In genomic region chr13:50152224-50152623, GRCh38 we compare ENCODE assay signal across 13 cellular contexts.
DNase-seq lines count a peak whose midpoint lies in the region; ATAC-seq, FAIRE-seq and TF ChIP-seq lines count a peak whose summit lies in the region.
"Had no signal": no experiment of that assay in that cellular context is flagged by ENCODE, and none has a peak within 500 bp of the region (broad histone marks: within the 10 kb centered on the region; RNA-seq: fewer than 3 reads in every experiment).

No MANE protein-coding gene starts in this region.

- in situ Hi-C loops in K562 (cut with MboI), result no loop called here

- DNase-seq in DND-41 (peak; percentile 34), K562 (ENCODE audit: extremely low read depth in 1 of 4, low spot score in 3 of 4) (no peak), RWPE1 (ENCODE audit: low spot score) (no peak)
- DNase-seq in naive thymus-derived CD8-positive, alpha-beta T cell, result no peak
- DNase-seq: activated gamma-delta T cell, EL, NCI-H446, substantia nigra had no signal

- FAIRE-seq in K562 (lab: Jason Lieb, UNC), result peak; percentile 6

- TF ChIP-seq CTCF in DND-41 (IDR thresholded peaks at IDR 0.05; ENCODE audit: borderline replicate concordance, extremely low read depth, low read length, poor library complexity, severe bottlenecking) (no peak), OCI-LY1 (IDR thresholded peaks at IDR 0.05; ENCODE audit: low read length) (no peak), K562 (IDR thresholded peaks at IDR 0.05 in 2 of 3, conservative IDR thresholded peaks at IDR 0.05 in 1 of 3; ENCODE audit: insufficient read depth in 2 of 3, low read depth in 1 of 3, low read length in 3 of 3) (no peak), RWPE1 (conservative IDR thresholded peaks at IDR 0.05; ENCODE audit: low read depth) (no peak)

- H3K27ac ChIP-seq in DND-41 (ENCODE audit: low read length) (peak overlapping the region; percentile 65), OCI-LY1 (ENCODE audit: low read depth, low read length, poor library complexity, severe bottlenecking) (peak overlapping the region; percentile 83), K562 (ENCODE audit: extremely low read depth, low read depth, low read length) (no peak overlapping the region), RWPE1 (no peak overlapping the region)
- H3K27ac ChIP-seq: epithelial cell of prostate had no signal

- WGBS in K562 (ENCODE audit: insufficient coverage, low coverage, missing lambda C conversion rate), result 46% methylated on average over 3 of the region's 3 CpGs

- H3K36me3 ChIP-seq in DND-41 (ENCODE audit: insufficient read depth, low read length) (no peaks in the 10 kb centered on the region), OCI-LY1 (ENCODE audit: insufficient read depth, low read length) (no peaks in the 10 kb centered on the region), K562 (ENCODE audit: control insufficient read depth, insufficient read depth, low read length) (no peaks in the 10 kb centered on the region)

- no peaks in the 10 kb centered on the region for H3K9me3 ChIP-seq in DND-41 (ENCODE audit: insufficient read depth, low read length, severe bottlenecking)
- H3K9me3 ChIP-seq in OCI-LY1 (ENCODE audit: low read length), result no peaks in the 10 kb centered on the region
- no peaks in the 10 kb centered on the region for H3K9me3 ChIP-seq in K562 (replicated peaks; ENCODE audit: control insufficient read depth, insufficient read depth, low read depth, low read length)

- H3K4me3 Mint-ChIP-seq in naive thymus-derived CD8-positive, alpha-beta T cell, result peak overlapping the region; percentile 6 to 69 (median 26)

- no peaks in the 10 kb centered on the region for H3K9me1 ChIP-seq in K562 (ENCODE audit: control insufficient read depth, insufficient read depth, low read length)

- H4K20me1 ChIP-seq in DND-41 (ENCODE audit: insufficient read depth, low read length), result no peaks in the 10 kb centered on the region
- no peaks in the 10 kb centered on the region for H4K20me1 ChIP-seq in OCI-LY1 (ENCODE audit: insufficient read depth, low read length)
- no peaks in the 10 kb centered on the region for H4K20me1 ChIP-seq in K562 (replicated peaks; ENCODE audit: control insufficient read depth, insufficient read depth, low read length)

- H3K9me3 Mint-ChIP-seq in naive thymus-derived CD8-positive, alpha-beta T cell, result no peaks in the 10 kb centered on the region

- BruUV-seq in K562 (replicated peaks; lab: Mats Ljungman, UMichigan), result no TSS peak

- intact Hi-C loops in K562 (cut with micrococcal nuclease), result no loop called here

- no peaks in the 10 kb centered on the region for H3K27me3 ChIP-seq in DND-41 (ENCODE audit: insufficient read depth, low read length, poor library complexity)
- no peaks in the 10 kb centered on the region for H3K27me3 ChIP-seq in OCI-LY1 (ENCODE audit: insufficient read depth, low read length)
- no peaks in the 10 kb centered on the region for H3K27me3 ChIP-seq in K562 (ENCODE audit: control insufficient read depth in 2 of 2, insufficient read depth in 2 of 2, low read length in 2 of 2)

- no peaks in the 10 kb centered on the region for H3K36me3 Mint-ChIP-seq in naive thymus-derived CD8-positive, alpha-beta T cell

- H2AFZ ChIP-seq in DND-41 (ENCODE audit: low read depth, low read length) (peak overlapping the region; percentile 69), OCI-LY1 (ENCODE audit: low read length) (peak overlapping the region; percentile 26), K562 (ENCODE audit: low read depth, low read length) (peak overlapping the region; percentile 66)

- H3K79me2 ChIP-seq in DND-41 (ENCODE audit: insufficient read depth, low read length) (no peaks in the 10 kb centered on the region), OCI-LY1 (ENCODE audit: insufficient read depth, low read length) (no peaks in the 10 kb centered on the region), K562 (ENCODE audit: control insufficient read depth, insufficient read depth, low read length) (no peaks in the 10 kb centered on the region)

- TF ChIP-seq POLR2A in K562 (conservative IDR thresholded peaks at IDR 0.05), result no peak

- peak overlapping the region; percentile 65 for H3K4me2 ChIP-seq in DND-41 (ENCODE audit: insufficient read depth, low read length)
- H3K4me2 ChIP-seq in OCI-LY1 (ENCODE audit: low read length), result peak overlapping the region; percentile 74
- H3K4me2 ChIP-seq in K562 (ENCODE audit: insufficient read depth, low read length), result no peak overlapping the region

- peak overlapping the region in 1 of 2 experiments; percentile 45; a peak in 3 of 4 replicates for H3K4me3 ChIP-seq in DND-41 (ENCODE audit: low read depth in 1 of 2, low read length in 2 of 2)
- peak overlapping the region; percentile 37 for H3K4me3 ChIP-seq in OCI-LY1 (ENCODE audit: low read depth, low read length, poor library complexity, severe bottlenecking)
- H3K4me3 ChIP-seq in K562, result no peak overlapping the region

- peak overlapping the region in 2 of 10 donors; percentile 17 to 72 for H3K27ac Mint-ChIP-seq in naive thymus-derived CD8-positive, alpha-beta T cell

- H3K9me2 ChIP-seq in OCI-LY1 (ENCODE audit: low read depth, low read length), result no peaks in the 10 kb centered on the region

- H3K27me3 Mint-ChIP-seq in naive thymus-derived CD8-positive, alpha-beta T cell, result peaks cover 0 to 3% (median 2%) of the 10 kb centered on the region in 5 donors

- no peak for TF ChIP-seq EP300 in K562 (IDR thresholded peaks at IDR 0.05; ENCODE audit: low read length)

- CTCF ChIA-PET in K562 (lab: Yijun Ruan, JAX; ENCODE audit: low intra/inter-chr PET ratio), result interaction anchor here (0.6 kb wide), 1 partner anchor 166 kb away, joined by 3 read pairs; no protein-coding TSS in a partner anchor
- CTCF ChIA-PET in RWPE1 (lab: Yijun Ruan, JAX), result no interaction called here

- POLR2A ChIA-PET in K562 (lab: Yijun Ruan, JAX) (no interaction called here), RWPE1 (lab: Yijun Ruan, JAX; ENCODE audit: low non-redundant PET) (no interaction called here)
- POLR2A ChIA-PET in naive thymus-derived CD8-positive, alpha-beta T cell (lab: Charles Lee), result no interaction called here

- H3K9ac ChIP-seq in DND-41 (ENCODE audit: low read depth, low read length), result peak overlapping the region; percentile 48
- H3K9ac ChIP-seq in OCI-LY1 (ENCODE audit: low read length), result peak overlapping the region; percentile 62
- no peak overlapping the region for H3K9ac ChIP-seq in K562 (ENCODE audit: insufficient read depth in 1 of 2, low read depth in 2 of 2, low read length in 2 of 2)

- no peaks in the 10 kb centered on the region; the same call in 1 of the 2 replicates for H3F3A ChIP-seq in OCI-LY1 (ENCODE audit: insufficient read depth, low read length)

- peaks cover 0 to 20% (median 13%) of the 10 kb centered on the region in 4 donors for H3K4me1 Mint-ChIP-seq in naive thymus-derived CD8-positive, alpha-beta T cell

- peaks cover 57% of the 10 kb centered on the region for H3K4me1 ChIP-seq in DND-41 (ENCODE audit: insufficient read depth, low read length)
- H3K4me1 ChIP-seq in OCI-LY1 (ENCODE audit: insufficient read depth, low read length, severe bottlenecking), result peaks cover 27% of the 10 kb centered on the region
- peaks cover 0 to 5% of the 10 kb centered on the region in 2 experiments; a peak in 1 of 5 replicates for H3K4me1 ChIP-seq in K562 (replicated peaks in 1 of 2; ENCODE audit: control insufficient read depth in 2 of 2, insufficient read depth in 2 of 2, low read length in 2 of 2)

- no peak for TF ChIP-seq RAD21 in K562 (CRISPR knock-in tag; conservative IDR thresholded peaks at IDR 0.05 in 1 of 2, IDR thresholded peaks at IDR 0.05 in 1 of 2)

- ATAC-seq in DND-41 (ENCODE audit: insufficient read depth, low read depth) (peak; percentile 47), K562 (peak; percentile 59), GM18873 (IDR thresholded peaks at IDR 0.05; ENCODE audit: low FRiP score, unreplicated experiment) (no peak), GM19324 (IDR thresholded peaks at IDR 0.05; ENCODE audit: low FRiP score, unreplicated experiment) (no peak), GM18870 (IDR thresholded peaks at IDR 0.05; ENCODE audit: unreplicated experiment) (no peak)
- ATAC-seq in naive thymus-derived CD8-positive, alpha-beta T cell, result no peak

TF ChIP-seq in K562, 482 proteins besides CTCF, POLR2A, EP300 and RAD21 (continues in another document):
- TF ChIP-seq ZBTB7A (IDR thresholded peaks at IDR 0.05; ENCODE audit: borderline replicate concordance, control insufficient read depth, low read depth, low read length), result no peak
- TF ChIP-seq ZNF347 (CRISPR knock-in tag; IDR thresholded peaks at IDR 0.05; ENCODE audit: low read depth), result no peak
- no peak for TF ChIP-seq ZEB2 (IDR thresholded peaks at IDR 0.05)
- no peak for TF ChIP-seq HINFP (tag; conservative IDR thresholded peaks at IDR 0.05; ENCODE audit: low read depth)
- no peak for TF ChIP-seq E2F5 (CRISPR knock-in tag; IDR thresholded peaks at IDR 0.05)

Comparison
In these comparisons a context has a peak if more than half of its experiments do, and no peak if none do; other contexts are left out.
1. ATAC-seq: peak in DND-41 (single experiment) and K562 (single experiment); none in naive thymus-derived CD8-positive, alpha-beta T cell (0 of 2), GM18873 (single experiment), GM19324 (single experiment) and GM18870 (single experiment).
2. H3K27ac ChIP-seq: peak in DND-41 (single experiment) and OCI-LY1 (single experiment); none in K562 (single experiment) and RWPE1 (single experiment).
3. H3K9ac ChIP-seq: peak in DND-41 (single experiment) and OCI-LY1 (single experiment); none in K562 (0 of 2).
4. Peak in every context shown above with its lines, with median percentiles within 50 percentile points of each other: H2AFZ ChIP-seq.